19 cellular contexts compared by ENCODE assay signal in genomic region chr6:89510393-89510792, GRCh38.
DNase-seq lines count a peak whose midpoint lies in the region; ATAC-seq and TF ChIP-seq lines count a peak whose summit lies in the region.
"Had no signal": no experiment of that assay in that cellular context is flagged by ENCODE, and none has a peak within 500 bp of the region (broad histone marks: within the 10 kb centered on the region; RNA-seq: fewer than 3 reads in every experiment).

No MANE protein-coding gene starts in this region.

- H3K9me3 ChIP-seq in PC-3 (ENCODE audit: low read length): no peaks in the 10 kb centered on the region
- H3K9me3 ChIP-seq: BE2C, BLaER1 had no signal

- no peaks in the 10 kb centered on the region for H3K36me3 ChIP-seq in PC-3 (ENCODE audit: low read depth, low read length)
- H3K36me3 ChIP-seq: BE2C, BLaER1 had no signal

- no peak overlapping the region for H3K4me3 ChIP-seq in PC-3 (ENCODE audit: low read length)
- H3K4me3 ChIP-seq: BLaER1, GM12878 had no signal

- POLR2A ChIA-PET in PC-3 (lab: Charles Lee; ENCODE audit: unreplicated experiment): no interaction called here

- H3K9me3 Mint-ChIP-seq in endothelial cell (ENCODE audit: unreplicated experiment): no peaks in the 10 kb centered on the region
- H3K9me3 Mint-ChIP-seq: CD14-positive monocyte; CD4-positive, alpha-beta memory T cell; CD4-positive, CD25-positive, alpha-beta regulatory T cell; CD8-positive, alpha-beta memory T cell had no signal

- CTCF ChIA-PET in PC-3 (lab: Charles Lee): no interaction called here

- no peak overlapping the region for H3K9ac ChIP-seq in PC-3 (ENCODE audit: low read length)
- H3K9ac ChIP-seq: BLaER1 had no signal

- intact Hi-C loops in PC-3 (cut with micrococcal nuclease): no loop called here
- intact Hi-C loops in left colon (cut with DNase I, micrococcal nuclease): no loop called here

- no peaks in the 10 kb centered on the region for H3F3A ChIP-seq in PC-3 (ENCODE audit: low read length, unreplicated experiment)

- H3K36me3 Mint-ChIP-seq in endothelial cell (ENCODE audit: low read depth, unreplicated experiment): peaks cover 4% of the 10 kb centered on the region
- H3K36me3 Mint-ChIP-seq: CD14-positive monocyte; CD4-positive, CD25-positive, alpha-beta regulatory T cell; CD8-positive, alpha-beta memory T cell had no signal

- no peak for DNase-seq in PC-3
- no peak for DNase-seq in endothelial cell (ENCODE audit: low spot score)
- DNase-seq in left colon: no peak
- DNase-seq: 8988T; ACHN; C1 segment of cervical spinal cord; CD4-positive, alpha-beta memory T cell; CD4-positive, CD25-positive, alpha-beta regulatory T cell; CD8-positive, alpha-beta memory T cell; DMS 273 treated with DMSO at 0.1 percent for 48 hours; DND-41; EL; GDM1 had no signal

- H3K4me1 Mint-ChIP-seq in endothelial cell (ENCODE audit: unreplicated experiment): peaks cover 6% of the 10 kb centered on the region
- H3K4me1 Mint-ChIP-seq: CD4-positive, alpha-beta memory T cell; CD4-positive, CD25-positive, alpha-beta regulatory T cell; CD8-positive, alpha-beta memory T cell had no signal

- BruUV-seq in PC-3 (replicated peaks; lab: Mats Ljungman, UMichigan): no TSS peak

- H3K27me3 Mint-ChIP-seq in endothelial cell (ENCODE audit: unreplicated experiment): no peaks in the 10 kb centered on the region
- H3K27me3 Mint-ChIP-seq: CD4-positive, alpha-beta memory T cell; CD4-positive, CD25-positive, alpha-beta regulatory T cell had no signal

- H2AFZ ChIP-seq in PC-3 (ENCODE audit: low read length): no peak overlapping the region

- H3K79me2 ChIP-seq in PC-3 (ENCODE audit: low read length): no peaks in the 10 kb centered on the region

- H3K4me2 ChIP-seq in PC-3 (ENCODE audit: low read length): peak overlapping the region; percentile 37
- H3K4me2 ChIP-seq: BLaER1 had no signal

- H3K27ac Mint-ChIP-seq in endothelial cell (ENCODE audit: unreplicated experiment): peak overlapping the region; percentile 61
- H3K27ac Mint-ChIP-seq: CD4-positive, alpha-beta memory T cell had no signal

- no peak for ATAC-seq in PC-3
- no peak for ATAC-seq in left colon
- no peak for ATAC-seq in GM19324 (IDR thresholded peaks at IDR 0.05; ENCODE audit: low FRiP score, unreplicated experiment)
- ATAC-seq: GM12878 had no signal

- no peaks in the 10 kb centered on the region for H4K20me1 ChIP-seq in PC-3 (ENCODE audit: low read length)
- H4K20me1 ChIP-seq: BLaER1 had no signal

- H3K27me3 ChIP-seq in PC-3 (ENCODE audit: low read length): no peaks in the 10 kb centered on the region
- H3K27me3 ChIP-seq: BE2C, BLaER1 had no signal

- H3K9me2 ChIP-seq in PC-3 (replicated peaks; ENCODE audit: low read length): no peaks in the 10 kb centered on the region

- H3K4me1 ChIP-seq in PC-3 (ENCODE audit: insufficient read depth, low read length): peaks cover 15% of the 10 kb centered on the region; the same call in 1 of the 2 replicates
- H3K4me1 ChIP-seq: BE2C, BLaER1 had no signal

- no peak overlapping the region for H3K4me3 Mint-ChIP-seq in endothelial cell (ENCODE audit: unreplicated experiment)
- H3K4me3 Mint-ChIP-seq: CD14-positive monocyte; CD4-positive, CD25-positive, alpha-beta regulatory T cell; CD8-positive, alpha-beta memory T cell had no signal

- peak overlapping the region; percentile 68 for H3K27ac ChIP-seq in 22Rv1
- H3K27ac ChIP-seq in PC-3 (ENCODE audit: low read length): no peak overlapping the region
- H3K27ac ChIP-seq: BLaER1 had no signal

- TF ChIP-seq CTCF in 22Rv1 (IDR thresholded peaks at IDR 0.05): no peak
- no peak for TF ChIP-seq CTCF in PC-3 (conservative IDR thresholded peaks at IDR 0.05; ENCODE audit: low read depth, low read length)
- no peak for TF ChIP-seq CTCF in endothelial cell (IDR thresholded peaks at IDR 0.05; ENCODE audit: unreplicated experiment)
